8 cellular contexts compared by ENCODE assay signal in genomic region chr5:93677344-93678021, GRCh38.
A peak's percentile ranks its signal among the peaks of the same experiment; 100 is the strongest.
DNase-seq lines count a peak whose midpoint lies in the region; ATAC-seq and TF ChIP-seq lines count a peak whose summit lies in the region.

No MANE protein-coding gene starts in this region.

- H3K4me1 ChIP-seq in A673 (ENCODE audit: insufficient read depth, low read length, poor library complexity, severe bottlenecking), result peaks cover 25% of the 10 kb centered on the region
- peaks cover 25% of the 10 kb centered on the region for H3K4me1 ChIP-seq in HUES64 (ENCODE audit: insufficient read depth, low read length)
- peaks cover 0 to 40% (median 6%) of the 10 kb centered on the region in 9 donors for H3K4me1 ChIP-seq in heart right ventricle
- H3K4me1 ChIP-seq in stomach, result peaks cover 0 to 42% (median 23%) of the 10 kb centered on the region in 4 donors

- WGBS in HUES64, result 47% methylated on average over 9 of the region's 9 CpGs
- 46 to 54% methylated on average over 9 of the region's 9 CpGs for WGBS in heart right ventricle, 2 donors
- WGBS in stomach, 5 donors, result 44 to 52% (median 49%) methylated on average over 9 of the region's 9 CpGs

- TF ChIP-seq CTCF in A673 (conservative IDR thresholded peaks at IDR 0.05; ENCODE audit: low read depth, low read length) (no peak), heart right ventricle (IDR thresholded peaks at IDR 0.05) (no peak), stomach (IDR thresholded peaks at IDR 0.05) (no peak)

- H3K27me3 ChIP-seq in A673 (replicated peaks; ENCODE audit: insufficient read depth, low read depth, low read length, poor library complexity) (no peaks in the 10 kb centered on the region), HUES64 (ENCODE audit: insufficient read depth, low read length) (no peaks in the 10 kb centered on the region), heart right ventricle (no peaks in the 10 kb centered on the region), stomach (no peaks in the 10 kb centered on the region)

- H3K27ac ChIP-seq in A673 (ENCODE audit: low read depth, low read length, poor library complexity, severe bottlenecking) (no peak overlapping the region), HUES64 (ENCODE audit: low read depth, low read length) (0 out of 2 replicates have a peak overlapping the region, but pooled peaks have one; percentile 7), heart right ventricle (no peak overlapping the region), stomach (no peak overlapping the region)

- H3K9ac ChIP-seq in HUES64 (ENCODE audit: low read depth, low read length), result peak overlapping the region; percentile 0; the same call in 1 of the 2 replicates

- H3K36me3 ChIP-seq in A673 (ENCODE audit: insufficient read depth, low read length, poor library complexity, severe bottlenecking) (no peaks in the 10 kb centered on the region), HUES64 (ENCODE audit: insufficient read depth, low read length) (no peaks in the 10 kb centered on the region), heart right ventricle (no peaks in the 10 kb centered on the region), stomach (no peaks in the 10 kb centered on the region)

- no TSS peak for BruUV-seq in A673 (replicated peaks; lab: Mats Ljungman, UMichigan)

- CTCF ChIA-PET in A673 (lab: Charles Lee), result no interaction called here

- POLR2A ChIA-PET in A673 (lab: Charles Lee; ENCODE audit: low non-redundant PET), result no interaction called here

- intact Hi-C loops in A673 (cut with micrococcal nuclease; ENCODE audit: unreplicated experiment) (no loop called here), heart right ventricle (cut with DNase I) (no loop called here), stomach (cut with DNase I; ENCODE audit: low total_unique reads) (no loop called here)

- peak in 6 of 8 donors; percentile 54 to 72 (median 68) for ATAC-seq in heart right ventricle
- ATAC-seq in GM21576 (IDR thresholded peaks at IDR 0.05; ENCODE audit: unreplicated experiment), result no peak
- no peak for ATAC-seq in HG03039 (IDR thresholded peaks at IDR 0.05; ENCODE audit: unreplicated experiment)

- H3K4me3 ChIP-seq in A673 (ENCODE audit: low read depth, low read length, poor library complexity, severe bottlenecking) (no peak overlapping the region), HUES64 (ENCODE audit: low read length) (no peak overlapping the region), heart right ventricle (no peak overlapping the region), stomach (no peak overlapping the region)

- TF ChIP-seq POLR2A in stomach (IDR thresholded peaks at IDR 0.05), result no peak

- H3K9me3 ChIP-seq in A673 (ENCODE audit: low read depth, low read length, poor library complexity, severe bottlenecking) (no peaks in the 10 kb centered on the region), HUES64 (ENCODE audit: insufficient read depth, low read depth, low read length) (no peaks in the 10 kb centered on the region), heart right ventricle (peaks cover 0 to 6% (median 0%) of the 10 kb centered on the region in 11 donors), stomach (no peaks in the 10 kb centered on the region)

- no peak for TF ChIP-seq EP300 in stomach (IDR thresholded peaks at IDR 0.05)

- DNase-seq in A673 (ENCODE audit: low spot score) (peak; percentile 84), SW 1271 (lab: John Stamatoyannopoulos, UW) (peak; percentile 18 to 77), heart right ventricle (peak; percentile 8 to 37), stomach (peak; percentile 70)
- DNase-seq in activated naive CD4-positive, alpha-beta T cell treated with Interleukin-2 at 50 U/mL for 16 hours, result no peak

Comparison
In these comparisons a context has a peak if more than half of its experiments do, and no peak if none do; other contexts are left out.
1. ATAC-seq: peak in heart right ventricle (6 of 8); none in GM21576 (single experiment) and HG03039 (single experiment).